ENCODE assay signal across 11 cellular contexts in the genomic region with DNA sequence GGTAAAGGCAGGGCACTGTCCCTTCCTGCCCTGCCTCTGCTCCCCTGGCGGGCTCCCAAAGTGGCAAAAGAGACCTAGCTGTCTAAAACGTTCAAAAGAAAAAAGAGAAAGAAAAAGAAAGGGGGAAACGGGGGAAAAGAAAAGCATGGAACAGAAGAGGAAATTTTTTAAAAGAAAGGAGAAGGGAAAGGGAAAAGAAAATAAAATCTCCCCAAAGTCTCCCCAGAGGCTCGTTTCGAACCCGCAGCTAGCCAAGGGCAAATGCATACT. TPM values are rescaled to one million over a fixed set of nuclear protein-coding genes. Genes with fewer than 3 reads are reported as not detected.
DNase-seq lines count a peak whose midpoint lies in the region; ATAC-seq, FAIRE-seq and TF ChIP-seq lines count a peak whose summit lies in the region.
"Had no signal": no experiment of that assay in that cellular context is flagged by ENCODE, and none has a peak within 500 bp of the region (broad histone marks: within the 10 kb centered on the region; RNA-seq: fewer than 3 reads in every experiment).

No MANE protein-coding gene starts in this region.

- H3K27me3 ChIP-seq in GM23338 (ENCODE audit: insufficient read depth) (peaks cover 40% of the 10 kb centered on the region), small intestine (ENCODE audit: control insufficient read depth in 2 of 2, insufficient read depth in 2 of 2, low read length in 2 of 2) (peaks cover 0 to 12% of the 10 kb centered on the region in 2 donors)

- no peak overlapping the region for H3K27ac Mint-ChIP-seq in GM23338
- H3K27ac Mint-ChIP-seq: brain had no signal

- WGBS in small intestine, 3 donors = 5 to 7% (median 5%) methylated on average over 6 of the region's 6 CpGs

- H3K36me3 ChIP-seq in GM23338 (ENCODE audit: insufficient read depth) (no peaks in the 10 kb centered on the region), small intestine (ENCODE audit: control insufficient read depth in 2 of 2, insufficient read depth in 2 of 2, low read length in 2 of 2) (no peaks in the 10 kb centered on the region)

- TF ChIP-seq CTCF in GM23338 (conservative IDR thresholded peaks at IDR 0.05; ENCODE audit: low read depth in 2 of 2) (no peak), astrocyte of the cerebellum (IDR thresholded peaks at IDR 0.05; ENCODE audit: low read depth, low read length, missing control alignments) (no peak)

- ATAC-seq in GM23338 (no peak), HG02870 (IDR thresholded peaks at IDR 0.05; ENCODE audit: unreplicated experiment) (no peak), HG03135 (IDR thresholded peaks at IDR 0.05; ENCODE audit: unreplicated experiment) (no peak), HG03108 (IDR thresholded peaks at IDR 0.05; ENCODE audit: unreplicated experiment) (no peak), GM19452 (IDR thresholded peaks at IDR 0.05; ENCODE audit: unreplicated experiment) (no peak)

- H3K9me3 ChIP-seq in iPS-18c (ENCODE audit: control insufficient read depth, insufficient read depth, low read length) (no peaks in the 10 kb centered on the region), small intestine (ENCODE audit: control insufficient read depth, low read depth) (no peaks in the 10 kb centered on the region)

- H3K27me3 Mint-ChIP-seq in GM23338 (ENCODE audit: insufficient read depth, low read depth, poor library complexity) = peaks cover 17% of the 10 kb centered on the region

- in situ Hi-C loops in astrocyte of the cerebellum (cut with HindIII; ENCODE audit: low sequenced_read_pairs) = no loop called here

- no peak for FAIRE-seq in small intestine (lab: Jason Lieb, UNC)

- H3F3A ChIP-seq in GM23338 (replicated peaks; ENCODE audit: low read depth) = peaks cover 26% of the 10 kb centered on the region

- peak overlapping the region; percentile 96 for H3K4me2 ChIP-seq in GM23338

- DNase-seq in GM23338 (ENCODE audit: low spot score) (no peak), astrocyte of the cerebellum (ENCODE audit: low read depth) (no peak), small intestine (no peak)
- DNase-seq: NCI-H446 treated with DMSO at 0.1 percent for 48 hours; stimulated activated naive CD4-positive, alpha-beta T cell had no signal

- no peak overlapping the region for H3K27ac ChIP-seq in GM23338 (ENCODE audit: low read depth)
- H3K27ac ChIP-seq in small intestine (ENCODE audit: low read depth in 1 of 2, low read length in 1 of 2) = peak overlapping the region in 1 of 2 donors; percentile 76

- H3K4me1 Mint-ChIP-seq in GM23338 = peaks cover 21% of the 10 kb centered on the region
- H3K4me1 Mint-ChIP-seq: brain had no signal

- H3K36me3 Mint-ChIP-seq in GM23338 (ENCODE audit: low read depth) = no peaks in the 10 kb centered on the region
- H3K36me3 Mint-ChIP-seq: brain had no signal

- H2AFZ ChIP-seq in GM23338 = peak overlapping the region; percentile 98

- no peaks in the 10 kb centered on the region for H3K79me2 ChIP-seq in GM23338 (replicated peaks; ENCODE audit: insufficient read depth)

- H3K4me3 Mint-ChIP-seq in GM23338 = no peak overlapping the region
- H3K4me3 Mint-ChIP-seq: brain had no signal

- H3K4me1 ChIP-seq in GM23338 (ENCODE audit: insufficient read depth) (peaks cover 41% of the 10 kb centered on the region), small intestine (ENCODE audit: control insufficient read depth in 2 of 2, insufficient read depth in 1 of 2, low read depth in 1 of 2, low read length in 1 of 2) (no peaks in the 10 kb centered on the region)

- no peaks in the 10 kb centered on the region for H4K20me1 ChIP-seq in GM23338 (replicated peaks; ENCODE audit: insufficient read depth)

- peaks cover 19% of the 10 kb centered on the region for H3K9me3 Mint-ChIP-seq in GM23338

- H3K4me3 ChIP-seq in GM23338 (peak overlapping the region; percentile 78), astrocyte of the cerebellum (ENCODE audit: low read depth, low read length) (peak overlapping the region; percentile 41), iPS-18c (ENCODE audit: insufficient read depth, low read depth, low read length) (peak overlapping the region; percentile 71), small intestine (ENCODE audit: low read depth in 1 of 2, low read length in 2 of 2) (peak overlapping the region; percentile 8 to 63)

- H3K9me2 ChIP-seq in GM23338 (ENCODE audit: insufficient read depth) = no peaks in the 10 kb centered on the region

TF ChIP-seq in GM23338, 12 proteins besides CTCF, POLR2A, EP300 and RAD21 (continues in another document):
- TF ChIP-seq ZNF331 (CRISPR knock-in tag; IDR thresholded peaks at IDR 0.05; ENCODE audit: low read depth) = no peak
- TF ChIP-seq, protein P1, sequence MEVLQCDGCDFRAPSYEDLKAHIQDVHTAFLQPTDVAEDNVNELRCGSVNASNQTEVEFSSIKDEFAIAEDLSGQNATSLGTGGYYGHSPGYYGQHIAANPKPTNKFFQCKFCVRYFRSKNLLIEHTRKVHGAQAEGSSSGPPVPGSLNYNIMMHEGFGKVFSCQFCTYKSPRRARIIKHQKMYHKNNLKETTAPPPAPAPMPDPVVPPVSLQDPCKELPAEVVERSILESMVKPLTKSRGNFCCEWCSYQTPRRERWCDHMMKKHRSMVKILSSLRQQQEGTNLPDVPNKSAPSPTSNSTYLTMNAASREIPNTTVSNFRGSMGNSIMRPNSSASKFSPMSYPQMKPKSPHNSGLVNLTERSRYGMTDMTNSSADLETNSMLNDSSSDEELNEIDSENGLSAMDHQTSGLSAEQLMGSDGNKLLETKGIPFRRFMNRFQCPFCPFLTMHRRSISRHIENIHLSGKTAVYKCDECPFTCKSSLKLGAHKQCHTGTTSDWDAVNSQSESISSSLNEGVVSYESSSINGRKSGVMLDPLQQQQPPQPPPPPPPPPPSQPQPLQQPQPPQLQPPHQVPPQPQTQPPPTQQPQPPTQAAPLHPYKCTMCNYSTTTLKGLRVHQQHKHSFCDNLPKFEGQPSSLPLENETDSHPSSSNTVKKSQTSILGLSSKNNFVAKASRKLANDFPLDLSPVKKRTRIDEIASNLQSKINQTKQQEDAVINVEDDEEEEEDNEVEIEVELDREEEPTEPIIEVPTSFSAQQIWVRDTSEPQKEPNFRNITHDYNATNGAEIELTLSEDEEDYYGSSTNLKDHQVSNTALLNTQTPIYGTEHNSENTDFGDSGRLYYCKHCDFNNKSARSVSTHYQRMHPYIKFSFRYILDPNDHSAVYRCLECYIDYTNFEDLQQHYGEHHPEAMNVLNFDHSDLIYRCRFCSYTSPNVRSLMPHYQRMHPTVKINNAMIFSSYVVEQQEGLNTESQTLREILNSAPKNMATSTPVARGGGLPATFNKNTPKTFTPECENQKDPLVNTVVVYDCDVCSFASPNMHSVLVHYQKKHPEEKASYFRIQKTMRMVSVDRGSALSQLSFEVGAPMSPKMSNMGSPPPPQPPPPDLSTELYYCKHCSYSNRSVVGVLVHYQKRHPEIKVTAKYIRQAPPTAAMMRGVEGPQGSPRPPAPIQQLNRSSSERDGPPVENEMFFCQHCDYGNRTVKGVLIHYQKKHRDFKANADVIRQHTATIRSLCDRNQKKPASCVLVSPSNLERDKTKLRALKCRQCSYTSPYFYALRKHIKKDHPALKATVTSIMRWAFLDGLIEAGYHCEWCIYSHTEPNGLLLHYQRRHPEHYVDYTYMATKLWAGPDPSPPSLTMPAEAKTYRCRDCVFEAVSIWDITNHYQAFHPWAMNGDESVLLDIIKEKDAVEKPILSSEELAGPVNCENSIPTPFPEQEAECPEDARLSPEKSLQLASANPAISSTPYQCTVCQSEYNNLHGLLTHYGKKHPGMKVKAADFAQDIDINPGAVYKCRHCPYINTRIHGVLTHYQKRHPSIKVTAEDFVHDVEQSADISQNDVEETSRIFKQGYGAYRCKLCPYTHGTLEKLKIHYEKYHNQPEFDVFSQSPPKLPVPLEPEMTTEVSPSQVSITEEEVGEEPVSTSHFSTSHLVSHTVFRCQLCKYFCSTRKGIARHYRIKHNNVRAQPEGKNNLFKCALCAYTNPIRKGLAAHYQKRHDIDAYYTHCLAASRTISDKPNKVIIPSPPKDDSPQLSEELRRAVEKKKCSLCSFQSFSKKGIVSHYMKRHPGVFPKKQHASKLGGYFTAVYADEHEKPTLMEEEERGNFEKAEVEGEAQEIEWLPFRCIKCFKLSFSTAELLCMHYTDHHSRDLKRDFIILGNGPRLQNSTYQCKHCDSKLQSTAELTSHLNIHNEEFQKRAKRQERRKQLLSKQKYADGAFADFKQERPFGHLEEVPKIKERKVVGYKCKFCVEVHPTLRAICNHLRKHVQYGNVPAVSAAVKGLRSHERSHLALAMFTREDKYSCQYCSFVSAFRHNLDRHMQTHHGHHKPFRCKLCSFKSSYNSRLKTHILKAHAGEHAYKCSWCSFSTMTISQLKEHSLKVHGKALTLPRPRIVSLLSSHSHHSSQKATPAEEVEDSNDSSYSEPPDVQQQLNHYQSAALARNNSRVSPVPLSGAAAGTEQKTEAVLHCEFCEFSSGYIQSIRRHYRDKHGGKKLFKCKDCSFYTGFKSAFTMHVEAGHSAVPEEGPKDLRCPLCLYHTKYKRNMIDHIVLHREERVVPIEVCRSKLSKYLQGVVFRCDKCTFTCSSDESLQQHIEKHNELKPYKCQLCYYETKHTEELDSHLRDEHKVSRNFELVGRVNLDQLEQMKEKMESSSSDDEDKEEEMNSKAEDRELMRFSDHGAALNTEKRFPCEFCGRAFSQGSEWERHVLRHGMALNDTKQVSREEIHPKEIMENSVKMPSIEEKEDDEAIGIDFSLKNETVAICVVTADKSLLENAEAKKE (CRISPR knock-in tag; IDR thresholded peaks at IDR 0.05) = no peak
- TF ChIP-seq POLR2AphosphoS5 (IDR thresholded peaks at IDR 0.05; ENCODE audit: low read depth) = no peak

RNA-seq across cellular contexts. Expression of a gene that starts 37.0 kb away (rescaled TPM):
- 112 and 116 TPM in 2 replicates for total RNA-seq in GM23338 (2014; rRNA removed; shearing (Covaris generic))
- polyA plus RNA-seq in GM23338 (2016; fragmentation: Nextera tagmentation; extraction: Ambion mirVana) = 22.3 and 26.8 TPM in 2 replicates
- polyA plus RNA-seq in small intestine = 1 to 10 TPM in 1 of 3 donors, under 1 TPM in 2; 0.45 to 8.8 (median 0.81) TPM
